17 cellular contexts compared by ENCODE assay signal in the genomic region with DNA sequence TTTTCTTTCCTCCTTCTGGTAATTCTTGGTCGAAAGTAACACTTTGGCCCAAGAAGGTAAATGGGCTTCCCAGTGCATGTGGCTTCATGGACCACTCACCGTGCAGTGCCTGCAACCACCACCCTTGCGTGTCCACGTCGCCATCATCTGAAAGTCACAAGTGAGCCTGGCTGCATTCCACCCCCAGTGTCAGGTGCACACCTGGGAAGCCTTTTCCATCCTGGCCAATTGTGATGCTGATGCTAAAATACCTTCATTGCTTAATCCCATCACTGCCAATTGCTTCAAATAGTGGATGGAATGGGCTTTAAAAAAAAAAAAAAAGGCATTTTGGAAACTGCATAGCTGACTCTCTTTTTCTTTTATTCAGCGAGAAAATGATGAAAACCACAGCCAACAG.
DNase-seq lines count a peak whose midpoint lies in the region; ATAC-seq, FAIRE-seq and TF ChIP-seq lines count a peak whose summit lies in the region.
"Had no signal": no experiment of that assay in that cellular context is flagged by ENCODE, and none has a peak within 500 bp of the region (broad histone marks: within the 10 kb centered on the region; RNA-seq: fewer than 3 reads in every experiment).

No MANE protein-coding gene starts in this region.

- H4K5ac ChIP-seq in H1 (ENCODE audit: insufficient read length, low read depth, low read length), result no peak overlapping the region

- H3K27me3 ChIP-seq in GM23338 (ENCODE audit: insufficient read depth) (no peaks in the 10 kb centered on the region), H1 (replicated peaks in 1 of 4; ENCODE audit: control insufficient read depth in 3 of 4, extremely low read depth in 1 of 4, insufficient read depth in 3 of 4, low read length in 3 of 4) (no peaks in the 10 kb centered on the region)
- H3K27me3 ChIP-seq: BLaER1 treated with 17β-estradiol and CSF1 and Interleukin-3, amounts not matched to agents 10 nM and 100 nM had no signal

- in situ Hi-C loops in GM13977 (cut with MboI; ENCODE audit: low pct_unique_long_range_greater_than_20kb, low sequenced_read_pairs, unreplicated experiment), result no loop called here

- H4K91ac ChIP-seq in H1 (replicated peaks; ENCODE audit: insufficient read length, low read length), result no peak overlapping the region

- H3K4ac ChIP-seq in H1 (replicated peaks; ENCODE audit: insufficient read length, low read depth, low read length), result no peak overlapping the region

- no peak overlapping the region for H3K9ac ChIP-seq in H1 (replicated peaks in 1 of 4; ENCODE audit: extremely low read depth in 1 of 4, low read depth in 3 of 4, low read length in 3 of 4)
- H3K9ac ChIP-seq: BLaER1 treated with 17β-estradiol and CSF1 and Interleukin-3, amounts not matched to agents 10 nM and 100 nM; GM23248 had no signal

- ATAC-seq in GM23338, result peak; percentile 85

- no peak overlapping the region; the same call in 1 of the 2 replicates for H3K27ac Mint-ChIP-seq in GM23338
- H3K27ac Mint-ChIP-seq in mesothelial cell of epicardium, result peak overlapping the region; percentile 43
- H3K27ac Mint-ChIP-seq: CD4-positive, alpha-beta T cell; HFFc6 had no signal

- H2AK5ac ChIP-seq in H1 (ENCODE audit: low read depth, low read length), result no peak overlapping the region

- no peak overlapping the region for H2BK20ac ChIP-seq in H1 (ENCODE audit: low read length)

- H3K9me3 ChIP-seq in H1 (ENCODE audit: insufficient read depth in 2 of 2, low read depth in 1 of 2, low read length in 1 of 2), result no peaks in the 10 kb centered on the region
- H3K9me3 ChIP-seq: BLaER1 treated with 17β-estradiol and CSF1 and Interleukin-3, amounts not matched to agents 10 nM and 100 nM had no signal

- no peaks in the 10 kb centered on the region; the same call in 2 of the 3 replicates for H3K36me3 Mint-ChIP-seq in GM23338 (ENCODE audit: low read depth)
- peaks cover 50% of the 10 kb centered on the region for H3K36me3 Mint-ChIP-seq in mesothelial cell of epicardium

- no peak overlapping the region for H2BK5ac ChIP-seq in H1 (ENCODE audit: low read depth, low read length)

- POLR2A ChIA-PET in H1 (lab: Charles Lee; ENCODE audit: partially characterized antibody), result interaction anchor here (0.6 kb wide), 1 partner anchor 53 kb away, joined by 3 read pairs; no protein-coding TSS in a partner anchor

- no peaks in the 10 kb centered on the region for H3K27me3 Mint-ChIP-seq in GM23338 (ENCODE audit: insufficient read depth, low read depth, poor library complexity)
- H3K27me3 Mint-ChIP-seq in mesothelial cell of epicardium (ENCODE audit: low read depth), result no peaks in the 10 kb centered on the region
- H3K27me3 Mint-ChIP-seq: CD4-positive, alpha-beta T cell had no signal

- CTCF ChIA-PET in H1 (lab: Charles Lee; ENCODE audit: partially characterized antibody), result interaction anchor here (0.7 to 1.3 kb wide), 3 partner anchors 63 to 163 kb away, joined by 3 to 4 read pairs (median 4); no protein-coding TSS in a partner anchor

- H3K14ac ChIP-seq in H1 (ENCODE audit: insufficient read length), result no peak overlapping the region

- H3K79me2 ChIP-seq in GM23338 (replicated peaks; ENCODE audit: insufficient read depth), result no peaks in the 10 kb centered on the region
- H3K79me2 ChIP-seq in H1 (ENCODE audit: control insufficient read depth in 1 of 2, insufficient read depth in 2 of 2, low read length in 2 of 2), result no peaks in the 10 kb centered on the region

- no peaks in the 10 kb centered on the region for H4K20me1 ChIP-seq in GM23338 (replicated peaks; ENCODE audit: insufficient read depth)
- H4K20me1 ChIP-seq in H1 (replicated peaks in 1 of 2; ENCODE audit: control insufficient read depth in 1 of 2, insufficient read depth in 2 of 2, low read length in 2 of 2), result no peaks in the 10 kb centered on the region

- H3K18ac ChIP-seq in H1 (ENCODE audit: extremely low read depth, low read length), result no peak overlapping the region

- H3K4me2 ChIP-seq in GM23338 (no peak overlapping the region), H1 (ENCODE audit: insufficient read depth in 1 of 2, low read depth in 2 of 2, low read length in 2 of 2) (peak overlapping the region in 1 of 2 experiments; percentile 19; a peak in 1 of 4 replicates)
- H3K4me2 ChIP-seq: BLaER1 treated with 17β-estradiol and CSF1 and Interleukin-3, amounts not matched to agents 10 nM and 100 nM had no signal

- H3K4me3 Mint-ChIP-seq in GM23338 (no peak overlapping the region), mesothelial cell of epicardium (no peak overlapping the region)
- H3K4me3 Mint-ChIP-seq: CD4-positive, alpha-beta T cell; HFFc6 had no signal

- H3K23me2 ChIP-seq in H1 (ENCODE audit: low read depth, low read length), result no peaks in the 10 kb centered on the region

- H2AFZ ChIP-seq in GM23338, result no peak overlapping the region
- H2AFZ ChIP-seq in H1 (ENCODE audit: low read length), result no peak overlapping the region
- H2AFZ ChIP-seq: GM23248 had no signal

- H3K4me1 Mint-ChIP-seq in GM23338, result peaks cover 18% of the 10 kb centered on the region
- H3K4me1 Mint-ChIP-seq in mesothelial cell of epicardium, result peaks cover 8% of the 10 kb centered on the region

- H3K4me1 ChIP-seq in GM23338 (ENCODE audit: insufficient read depth), result peaks cover 6% of the 10 kb centered on the region
- peaks cover 0 to 9% (median 7%) of the 10 kb centered on the region in 4 experiments; a peak in 6 of 7 replicates for H3K4me1 ChIP-seq in H1 (replicated peaks in 1 of 4; ENCODE audit: control insufficient read depth in 3 of 4, insufficient read depth in 4 of 4, low read length in 3 of 4)

- H3K56ac ChIP-seq in H1 (replicated peaks; ENCODE audit: insufficient read length, low read depth, low read length), result no peak overlapping the region

- no peaks in the 10 kb centered on the region for H3K36me3 ChIP-seq in GM23338 (ENCODE audit: insufficient read depth)
- no peaks in the 10 kb centered on the region for H3K36me3 ChIP-seq in H1 (ENCODE audit: control insufficient read depth in 2 of 4, insufficient read depth in 4 of 4, low read length in 3 of 4)

- H3F3A ChIP-seq in GM23338 (replicated peaks; ENCODE audit: low read depth), result no peaks in the 10 kb centered on the region

- FAIRE-seq in H1 (lab: Jason Lieb, UNC) (no peak), GM12892 (lab: Jason Lieb, UNC) (no peak)
- FAIRE-seq: GM12891 had no signal

- no peak overlapping the region for H2BK15ac ChIP-seq in H1 (ENCODE audit: low read length)

- DNase-seq in GM23338 (ENCODE audit: low spot score) (peak; percentile 63), LNCaP clone FGC (ENCODE audit: low read depth) (no peak), H1 (ENCODE audit: low read depth in 1 of 2, low spot score in 2 of 2) (no peak), mesothelial cell of epicardium (ENCODE audit: low spot score in 2 of 2, unreplicated experiment in 2 of 2) (no peak), GM19240 (ENCODE audit: insufficient read length, low spot score) (no peak), GM13977 (ENCODE audit: low spot score) (no peak), GM12892 (ENCODE audit: insufficient read length) (no peak)
- no peak for DNase-seq in activated CD8-positive, alpha-beta memory T cell treated with anti-CD3 and anti-CD28 coated beads for 24 hours
- DNase-seq: 8988T; ACHN; CD4-positive, alpha-beta T cell; DMS79; GM23248; HCEC 1CT; HFFc6 had no signal

- no peak overlapping the region for H4K8ac ChIP-seq in H1 (ENCODE audit: extremely low read depth, insufficient read depth, low read length)

- H2BK12ac ChIP-seq in H1 (ENCODE audit: low read depth, low read length), result no peak overlapping the region

- no peak for TF ChIP-seq RAD21 in H1 (IDR thresholded peaks at IDR 0.05 in 1 of 2, conservative IDR thresholded peaks at IDR 0.05 in 1 of 2; ENCODE audit: low read depth in 2 of 2, low read length in 2 of 2)

- H3K27ac ChIP-seq in GM23338 (ENCODE audit: low read depth) (peak overlapping the region; percentile 35; the same call in 1 of the 2 replicates), H1 (ENCODE audit: low read depth, low read length) (no peak overlapping the region)
- H3K27ac ChIP-seq: BLaER1 treated with 17β-estradiol and CSF1 and Interleukin-3, amounts not matched to agents 10 nM and 100 nM; GM23248 had no signal

- TF ChIP-seq EP300 in H1 (IDR thresholded peaks at IDR 0.05; ENCODE audit: borderline replicate concordance in 1 of 2, low read depth in 2 of 2, low read length in 2 of 2), result no peak

- TF ChIP-seq CTCF in GM23338 (conservative IDR thresholded peaks at IDR 0.05; ENCODE audit: low read depth in 2 of 2) (no peak), LNCaP clone FGC (IDR thresholded peaks at IDR 0.05; ENCODE audit: control insufficient read depth, extremely low read depth, insufficient read depth) (no peak), H1 (IDR thresholded peaks at IDR 0.05; ENCODE audit: control extremely low read depth in 1 of 3, insufficient read depth in 1 of 3, low read depth in 1 of 3, low read length in 3 of 3) (no peak), mesothelial cell of epicardium (IDR thresholded peaks at IDR 0.05; ENCODE audit: unreplicated experiment) (no peak), GM13977 (IDR thresholded peaks at IDR 0.05; ENCODE audit: extremely low read depth, insufficient read depth, missing control alignments) (no peak)

- no peak overlapping the region for H3K23ac ChIP-seq in H1 (ENCODE audit: insufficient read length)

- no peaks in the 10 kb centered on the region for H3K9me2 ChIP-seq in GM23338 (ENCODE audit: insufficient read depth)

- no peaks in the 10 kb centered on the region for H3K9me3 Mint-ChIP-seq in GM23338
- H3K9me3 Mint-ChIP-seq in mesothelial cell of epicardium, result no peaks in the 10 kb centered on the region
- H3K9me3 Mint-ChIP-seq: CD4-positive, alpha-beta T cell; HFFc6 had no signal

- 86% methylated on average over 6 of the region's 6 CpGs; no CpG with 5 or more reads in 1 of the 2 experiments for WGBS in H1 (ENCODE audit: extremely low coverage in 1 of 2, insufficient coverage in 1 of 2, insufficient read length in 1 of 2, insufficient replicate concordance in 2 of 2, low coverage in 1 of 2, low lambda C conversion rate in 2 of 2, missing lambda C conversion rate in 1 of 2), 2 experiments

- no peak overlapping the region for H2BK120ac ChIP-seq in H1 (replicated peaks; ENCODE audit: low read depth, low read length)

- H3K4me3 ChIP-seq in GM23338 (no peak overlapping the region), LNCaP clone FGC (ENCODE audit: low read depth, low read length) (peak overlapping the region; percentile 21), H1 (ENCODE audit: extremely low read depth in 1 of 4, insufficient read depth in 2 of 4, low read depth in 3 of 4, low read length in 4 of 4) (no peak overlapping the region)
- H3K4me3 ChIP-seq: BLaER1 treated with 17β-estradiol and CSF1 and Interleukin-3, amounts not matched to agents 10 nM and 100 nM; GM23248 had no signal

- H3K79me1 ChIP-seq in H1 (ENCODE audit: low read depth, low read length), result no peaks in the 10 kb centered on the region

- no peak for TF ChIP-seq POLR2A in H1 (IDR thresholded peaks at IDR 0.05; ENCODE audit: control extremely low read depth in 1 of 2, low read depth in 2 of 2, low read length in 2 of 2)
- TF ChIP-seq POLR2A in GM12892 (IDR thresholded peaks at IDR 0.05; ENCODE audit: low read depth, low read length), result no peak

TF ChIP-seq in GM23338, 12 proteins besides CTCF, POLR2A, EP300 and RAD21:
- TF ChIP-seq STAT1 (IDR thresholded peaks at IDR 0.05; ENCODE audit: unreplicated experiment) (no peak), EZH2phosphoT487 (IDR thresholded peaks at IDR 0.05; ENCODE audit: unreplicated experiment) (no peak)

TF ChIP-seq in H1, 55 proteins besides CTCF, POLR2A, EP300 and RAD21 (continues in another document):
- TF ChIP-seq RBBP5 (IDR thresholded peaks at IDR 0.05; ENCODE audit: borderline replicate concordance, low read depth, low read length), result no peak
